Comparison of ENCODE assay signal across 21 cellular contexts in the genomic region with DNA sequence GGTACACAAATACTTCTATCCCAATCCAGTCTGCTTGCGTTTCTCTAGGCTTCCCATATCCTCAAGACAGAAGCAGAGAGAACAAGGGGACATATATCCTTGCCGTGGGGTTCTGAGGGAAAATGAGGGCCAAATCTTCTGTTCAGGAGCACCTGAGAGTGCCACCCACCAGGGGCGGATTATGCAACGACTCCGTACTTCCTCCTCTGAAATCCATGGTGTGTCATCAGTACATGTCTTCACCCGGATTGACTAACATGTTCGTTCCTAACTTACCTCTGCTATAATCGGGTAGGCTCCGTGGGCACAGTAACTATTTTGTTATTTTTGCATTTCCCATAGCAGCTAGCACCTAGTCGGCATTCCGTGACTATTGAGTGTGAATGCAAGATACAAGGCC. TPM values are rescaled to one million over a fixed set of nuclear protein-coding genes. Genes with fewer than 3 reads are reported as not detected.
"Had no signal": no experiment of that assay in that cellular context is flagged by ENCODE, and none has a peak within 500 bp of the region (broad histone marks: within the 10 kb centered on the region; RNA-seq: fewer than 3 reads in every experiment).

No MANE protein-coding gene starts in this region.

- FAIRE-seq: keratinocyte had no signal

- DNase-seq: activated CD4-positive, alpha-beta T cell treated with anti-CD3 and anti-CD28 coated beads for 48 hours; activated naive CD4-positive, alpha-beta T cell treated with anti-CD3 and anti-CD28 coated beads, Interleukin-2, amount 10 ng/mL, durations not matched to agents 7 days and 5 days; activated T-cell treated with anti-CD3 and anti-CD28 coated beads for 4 hours; cortex of kidney; effector CD8-positive, alpha-beta T cell; gastrocnemius medialis; left lung; nephron progenitor cell; stimulated activated CD4-positive, alpha-beta T cell treated with anti-CD3 and anti-CD28 coated beads, Interleukin-4, amount 100 ng/mL, for 1 hour; stimulated activated CD8-positive, alpha-beta memory T cell treated with anti-CD3 and anti-CD28 coated beads, Interleukin-4, amount 100 ng/mL, for 48 hours; testis; uterus had no signal

- H3K4me3 ChIP-seq: gastrocnemius medialis, left lung, testis, uterus had no signal

- H3K36me3 ChIP-seq: gastrocnemius medialis, uterus had no signal

- H3K27ac Mint-ChIP-seq: activated naive CD4-positive, alpha-beta T cell treated with anti-CD3 and anti-CD28 coated beads, Interleukin-2, amount 10 ng/mL, durations not matched to agents 7 days and 5 days; activated T-helper 2 cell treated with anti-CD3 and anti-CD28 coated beads, Interferon-gamma antibody, Interleukin-2, Interleukin-4, amounts not matched to agents 10 μg/mL and 5 μg/mL and 100 μg/mL, durations not matched to agents 14 hours and 24 hours and 36 hours; memory B cell; nephron progenitor cell; stimulated activated naive CD8-positive, alpha-beta T cell treated with anti-CD3 and anti-CD28 coated beads, Interleukin-15, Interleukin-2, amounts not matched to agents 100 ng/mL and 50 ng/mL, for 24 hours; WTC11 had no signal

- H3K9me3 ChIP-seq: gastrocnemius medialis, left lung, testis, uterus had no signal

- ATAC-seq: gastrocnemius medialis, left lung, WTC11 had no signal

- H3K4me1 Mint-ChIP-seq: activated naive CD4-positive, alpha-beta T cell treated with anti-CD3 and anti-CD28 coated beads, Interleukin-2, amount 10 ng/mL, durations not matched to agents 7 days and 5 days; memory B cell; nephron progenitor cell; WTC11 had no signal

- H3K4me3 Mint-ChIP-seq: activated naive CD4-positive, alpha-beta T cell treated with anti-CD3 and anti-CD28 coated beads, Interleukin-2, amount 10 ng/mL, durations not matched to agents 7 days and 5 days; memory B cell; nephron progenitor cell; stimulated activated naive CD8-positive, alpha-beta T cell treated with anti-CD3 and anti-CD28 coated beads, Interleukin-15, Interleukin-2, amounts not matched to agents 100 ng/mL and 50 ng/mL, for 24 hours; WTC11 had no signal

- H3K4me1 ChIP-seq: gastrocnemius medialis, testis, uterus had no signal

- H3K36me3 Mint-ChIP-seq: activated naive CD4-positive, alpha-beta T cell treated with anti-CD3 and anti-CD28 coated beads, Interleukin-2, amount 10 ng/mL, durations not matched to agents 7 days and 5 days; memory B cell had no signal

- H3K27ac ChIP-seq: gastrocnemius medialis, testis, uterus had no signal

- H3K27me3 ChIP-seq: gastrocnemius medialis, left lung, testis, uterus had no signal

- H3K9me3 Mint-ChIP-seq: activated T-helper 2 cell treated with anti-CD3 and anti-CD28 coated beads, Interferon-gamma antibody, Interleukin-2, Interleukin-4, amounts not matched to agents 10 μg/mL and 5 μg/mL and 100 μg/mL, durations not matched to agents 14 hours and 24 hours and 36 hours; stimulated activated naive CD8-positive, alpha-beta T cell treated with anti-CD3 and anti-CD28 coated beads, Interleukin-15, Interleukin-2, amounts not matched to agents 100 ng/mL and 50 ng/mL, for 24 hours had no signal

RNA-seq across cellular contexts. Expression of a gene that starts 13.7 kb away (rescaled TPM):
- total RNA-seq: osteocyte, pulmonary artery endothelial cell had no signal
- polyA plus RNA-seq: keratinocyte had no signal

RNA-seq across cellular contexts. Expression of a gene that starts 54.7 kb away (rescaled TPM):
- total RNA-seq: activated T-helper 2 cell treated with anti-CD3 and anti-CD28 coated beads, Interferon-gamma antibody, Interleukin-2, Interleukin-4, amounts not matched to agents 10 μg/mL and 5 μg/mL and 100 μg/mL, durations not matched to agents 14 hours and 24 hours and 36 hours; cardiac septum; gastrocnemius medialis; left lung; osteocyte; testis; uterus had no signal
- polyA plus RNA-seq: adipose tissue had no signal
